Comparison of ENCODE assay signal across 8 cellular contexts in genomic region chr3:58009026-58009748, GRCh38. TPM values are rescaled to one million over a fixed set of nuclear protein-coding genes. Genes with fewer than 3 reads are reported as not detected.
A peak's percentile ranks its signal among the peaks of the same experiment; 100 is the strongest.
DNase-seq lines count a peak whose midpoint lies in the region; ATAC-seq and TF ChIP-seq lines count a peak whose summit lies in the region.

No MANE protein-coding gene starts in this region.

- H3F3A ChIP-seq in GM23338 (replicated peaks; ENCODE audit: low read depth) = no peaks in the 10 kb centered on the region

- no peak for TF ChIP-seq CTCF in GM23338 (conservative IDR thresholded peaks at IDR 0.05; ENCODE audit: low read depth in 2 of 2)
- TF ChIP-seq CTCF in lower lobe of right lung (IDR thresholded peaks at IDR 0.05) = no peak

- no peaks in the 10 kb centered on the region for H3K9me2 ChIP-seq in GM23338 (ENCODE audit: insufficient read depth)

- no peaks in the 10 kb centered on the region for H3K27me3 ChIP-seq in GM23338 (ENCODE audit: insufficient read depth)
- H3K27me3 ChIP-seq in lower lobe of right lung (ENCODE audit: low read depth) = no peaks in the 10 kb centered on the region

- DNase-seq in CD1c-positive myeloid dendritic cell (ENCODE audit: extremely low spot score) (peak; percentile 17), GM23338 (ENCODE audit: low spot score) (peak; percentile 62), T-helper 1 cell (peak in 4 of 5 donors; percentile 5 to 44 (median 14)), caudate nucleus (lab: John Stamatoyannopoulos, UW) (peak in 15 of 61 donors; percentile 6 to 51 (median 28)), lower lobe of right lung (peak; percentile 64), T1000 (lab: John Stamatoyannopoulos, UW) (no peak), DMS114 treated with DMSO at 0.1 percent for 48 hours (lab: John Stamatoyannopoulos, UW; ENCODE audit: unreplicated experiment) (no peak)

- peak overlapping the region; percentile 43; the same call in 1 of the 2 replicates for H2AFZ ChIP-seq in GM23338

- no peak overlapping the region; the same call in 1 of the 2 replicates for H3K27ac ChIP-seq in GM23338 (ENCODE audit: low read depth)
- peak overlapping the region; percentile 85 for H3K27ac ChIP-seq in caudate nucleus (ENCODE audit: low read depth, low read length)
- H3K27ac ChIP-seq in lower lobe of right lung = peak overlapping the region; percentile 76

- no peaks in the 10 kb centered on the region for H3K36me3 ChIP-seq in GM23338 (ENCODE audit: insufficient read depth)
- H3K36me3 ChIP-seq in lower lobe of right lung = no peaks in the 10 kb centered on the region

- H3K9me3 Mint-ChIP-seq in GM23338 = no peaks in the 10 kb centered on the region
- no peaks in the 10 kb centered on the region for H3K9me3 Mint-ChIP-seq in stimulated activated naive CD8-positive, alpha-beta T cell treated with anti-CD3 and anti-CD28 coated beads, Interleukin-15, Interleukin-2, amounts not matched to agents 100 ng/mL and 50 ng/mL, for 24 hours

- H3K27ac Mint-ChIP-seq in GM23338 = no peak overlapping the region
- H3K27ac Mint-ChIP-seq in stimulated activated naive CD8-positive, alpha-beta T cell treated with anti-CD3 and anti-CD28 coated beads, Interleukin-15, Interleukin-2, amounts not matched to agents 100 ng/mL and 50 ng/mL, for 24 hours = peak overlapping the region; percentile 4

- H3K4me1 ChIP-seq in GM23338 (ENCODE audit: insufficient read depth) (peaks cover 40% of the 10 kb centered on the region), lower lobe of right lung (peaks cover 39% of the 10 kb centered on the region)

- peaks cover 19% of the 10 kb centered on the region for H4K20me1 ChIP-seq in GM23338 (replicated peaks; ENCODE audit: insufficient read depth)

- intact Hi-C loops in lower lobe of right lung (cut with DNase I) = no loop called here

- peak overlapping the region; percentile 92 for H3K4me3 Mint-ChIP-seq in GM23338
- peak overlapping the region; percentile 91 for H3K4me3 Mint-ChIP-seq in stimulated activated naive CD8-positive, alpha-beta T cell treated with anti-CD3 and anti-CD28 coated beads, Interleukin-15, Interleukin-2, amounts not matched to agents 100 ng/mL and 50 ng/mL, for 24 hours

- H3K4me3 ChIP-seq in GM23338 = peak overlapping the region; percentile 100
- peak overlapping the region; percentile 79 for H3K4me3 ChIP-seq in lower lobe of right lung

- peak overlapping the region; percentile 96 for H3K4me2 ChIP-seq in GM23338

- ATAC-seq in GM23338 (peak; percentile 52), lower lobe of right lung (peak; percentile 37 to 56)

- H3K27me3 Mint-ChIP-seq in GM23338 (ENCODE audit: insufficient read depth, low read depth, poor library complexity) = peaks cover 6% of the 10 kb centered on the region
- no peaks in the 10 kb centered on the region for H3K27me3 Mint-ChIP-seq in stimulated activated naive CD8-positive, alpha-beta T cell treated with anti-CD3 and anti-CD28 coated beads, Interleukin-15, Interleukin-2, amounts not matched to agents 100 ng/mL and 50 ng/mL, for 24 hours

- no peaks in the 10 kb centered on the region for H3K36me3 Mint-ChIP-seq in GM23338 (ENCODE audit: low read depth)
- no peaks in the 10 kb centered on the region for H3K36me3 Mint-ChIP-seq in stimulated activated naive CD8-positive, alpha-beta T cell treated with anti-CD3 and anti-CD28 coated beads, Interleukin-15, Interleukin-2, amounts not matched to agents 100 ng/mL and 50 ng/mL, for 24 hours (ENCODE audit: low read depth)

- peaks cover 40% of the 10 kb centered on the region for H3K4me1 Mint-ChIP-seq in GM23338
- H3K4me1 Mint-ChIP-seq in stimulated activated naive CD8-positive, alpha-beta T cell treated with anti-CD3 and anti-CD28 coated beads, Interleukin-15, Interleukin-2, amounts not matched to agents 100 ng/mL and 50 ng/mL, for 24 hours (ENCODE audit: low read depth) = peaks cover 28% of the 10 kb centered on the region

- peaks cover 59% of the 10 kb centered on the region for H3K79me2 ChIP-seq in GM23338 (replicated peaks; ENCODE audit: insufficient read depth)

- no peaks in the 10 kb centered on the region for H3K9me3 ChIP-seq in lower lobe of right lung

TF ChIP-seq in GM23338, 12 proteins besides CTCF, POLR2A, EP300 and RAD21 (continues in another document):
- no peak for TF ChIP-seq ZNF331 (CRISPR knock-in tag; IDR thresholded peaks at IDR 0.05; ENCODE audit: low read depth)
- TF ChIP-seq JUNB (IDR thresholded peaks at IDR 0.05; ENCODE audit: unreplicated experiment) = no peak
- TF ChIP-seq CREB1 (CRISPR knock-in tag; IDR thresholded peaks at IDR 0.05; ENCODE audit: low read depth) = no peak
- TF ChIP-seq NANOG (IDR thresholded peaks at IDR 0.05; ENCODE audit: borderline replicate concordance) = no peak
- no peak for TF ChIP-seq ETS1 (IDR thresholded peaks at IDR 0.05)
- TF ChIP-seq REST (IDR thresholded peaks at IDR 0.05; ENCODE audit: unreplicated experiment) = no peak
- TF ChIP-seq ZNF114 (CRISPR knock-in tag; IDR thresholded peaks at IDR 0.05) = no peak
- TF ChIP-seq STAT1 (IDR thresholded peaks at IDR 0.05; ENCODE audit: unreplicated experiment) = no peak
- no peak for TF ChIP-seq POLR2AphosphoS5 (IDR thresholded peaks at IDR 0.05; ENCODE audit: low read depth)
- no peak for TF ChIP-seq EZH2 (IDR thresholded peaks at IDR 0.05; ENCODE audit: low read depth, unreplicated experiment)

RNA-seq across cellular contexts. Expression of gene FLNB, which starts 1.0 kb away (rescaled TPM):
- total RNA-seq in GM23338 (2014; rRNA removed; shearing (Covaris generic)) = 155 and 179 TPM in 2 replicates
- 36.5 and 39.7 TPM in 2 replicates for polyA plus RNA-seq in GM23338 (2016; fragmentation: Nextera tagmentation; extraction: Ambion mirVana)
- 83.3 TPM for total RNA-seq in lower lobe of right lung

Comparison
In these comparisons a context has a peak if more than half of its experiments do, and no peak if none do; other contexts are left out.
1. DNase-seq: peak in CD1c-positive myeloid dendritic cell (single experiment), GM23338 (single experiment), T-helper 1 cell (4 of 5) and lower lobe of right lung (single experiment); none in T1000 (single experiment) and DMS114 treated with DMSO at 0.1 percent for 48 hours (single experiment).